Comparison of ENCODE assay signal across 17 cellular contexts in the genomic region with DNA sequence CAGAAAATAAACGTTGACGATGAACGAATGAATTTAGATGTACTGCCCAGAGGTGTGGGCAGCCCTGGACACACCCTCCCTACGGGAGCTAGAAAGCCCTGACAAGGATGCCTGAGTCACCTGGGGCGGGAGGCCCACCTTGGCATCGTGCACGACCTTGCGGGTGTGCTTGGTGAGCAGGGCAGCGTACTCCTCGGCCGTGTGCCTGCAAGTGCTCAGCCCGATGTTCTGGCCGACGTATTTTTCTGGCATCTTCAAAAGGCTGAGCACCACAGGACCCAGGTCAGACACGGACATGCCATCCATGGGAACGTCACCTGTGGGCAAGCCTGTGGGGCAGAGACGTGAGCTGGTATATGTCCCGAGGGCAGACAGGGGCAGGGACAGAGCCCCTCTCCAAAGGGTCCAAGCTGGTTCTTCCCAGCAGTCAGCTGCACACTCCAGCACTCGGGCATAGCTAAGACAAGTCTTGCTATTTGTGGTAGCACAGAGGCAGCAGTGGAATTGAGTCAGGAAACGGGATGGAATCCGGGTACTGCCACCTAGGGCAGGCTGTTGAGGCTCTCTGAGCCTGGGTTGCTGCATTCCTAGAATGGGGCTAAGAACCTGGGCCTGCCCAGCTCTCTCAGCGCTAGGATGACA. TPM values are rescaled to one million over a fixed set of nuclear protein-coding genes. Genes with fewer than 3 reads are reported as not detected.
DNase-seq lines count a peak whose midpoint lies in the region; ATAC-seq and TF ChIP-seq lines count a peak whose summit lies in the region.
"Had no signal": no experiment of that assay in that cellular context is flagged by ENCODE, and none has a peak within 500 bp of the region (broad histone marks: within the 10 kb centered on the region; RNA-seq: fewer than 3 reads in every experiment).

No MANE protein-coding gene starts in this region.

- WGBS in GM23248 (ENCODE audit: low coverage in 1 of 2, low lambda C conversion rate in 2 of 2, missing lambda C conversion rate in 2 of 2), 2 experiments = 93 to 95% methylated on average over 22 of the region's 22 CpGs
- WGBS in endodermal cell (ENCODE audit: insufficient coverage in 1 of 2, insufficient read length in 1 of 2), 2 experiments = 92 to 93% methylated on average over 21 to 22 of the region's 22 CpGs

- H3K4me3 ChIP-seq in GM23248 (no peak overlapping the region), NT2/D1 (ENCODE audit: insufficient read length, low read depth) (no peak overlapping the region), endodermal cell (ENCODE audit: low read length) (no peak overlapping the region), osteoblast (ENCODE audit: insufficient read depth, low read length) (no peak overlapping the region)
- H3K4me3 ChIP-seq: esophagus squamous epithelium, hepatocyte, prostate gland had no signal

- H3K9ac ChIP-seq in GM23248 (no peak overlapping the region), NT2/D1 (ENCODE audit: insufficient read length, low read depth) (peak overlapping the region; percentile 15), endodermal cell (ENCODE audit: extremely low read depth, low read length, poor library complexity, severe bottlenecking) (peak overlapping the region; percentile 6)

- peak overlapping the region; percentile 62 for H3K27ac Mint-ChIP-seq in endodermal cell
- H3K27ac Mint-ChIP-seq: T-helper 2 cell treated with Interferon-gamma antibody and Interleukin-4, amounts not matched to agents 5 μg/mL and 100 μg/mL, for 36 hours had no signal

- H3K27ac ChIP-seq in GM23248 (peak overlapping the region; percentile 54), endodermal cell (ENCODE audit: low read depth, low read length) (peak overlapping the region; percentile 4), osteoblast (ENCODE audit: low read depth, low read length) (peak overlapping the region; percentile 33)
- H3K27ac ChIP-seq: esophagus squamous epithelium, hepatocyte, prostate gland had no signal

- H3K9me3 Mint-ChIP-seq in endodermal cell = no peaks in the 10 kb centered on the region
- H3K9me3 Mint-ChIP-seq: T-helper 2 cell treated with Interferon-gamma antibody and Interleukin-4, amounts not matched to agents 5 μg/mL and 100 μg/mL, for 36 hours had no signal

- H3K4me1 Mint-ChIP-seq in endodermal cell = no peaks in the 10 kb centered on the region

- no peaks in the 10 kb centered on the region; the same call in 1 of the 2 replicates for H3K36me3 ChIP-seq in GM23248 (ENCODE audit: low read depth)
- peaks cover 83% of the 10 kb centered on the region for H3K36me3 ChIP-seq in NT2/D1 (ENCODE audit: insufficient read depth, insufficient read length, low read length)
- peaks cover 32% of the 10 kb centered on the region for H3K36me3 ChIP-seq in endodermal cell (ENCODE audit: control insufficient read depth, insufficient read depth, low read length)
- H3K36me3 ChIP-seq in osteoblast (ENCODE audit: insufficient read depth, low read length) = peaks cover 34% of the 10 kb centered on the region

- H4K20me1 ChIP-seq in GM23248 (ENCODE audit: insufficient read depth) = no peaks in the 10 kb centered on the region; the same call in 1 of the 2 replicates
- H4K20me1 ChIP-seq in osteoblast (ENCODE audit: insufficient read depth, low read length) = peaks cover 3% of the 10 kb centered on the region

- H2AFZ ChIP-seq in GM23248 (no peak overlapping the region), osteoblast (ENCODE audit: low read length) (no peak overlapping the region)
- H2AFZ ChIP-seq: hepatocyte had no signal

- H3K27me3 ChIP-seq in GM23248 (replicated peaks; ENCODE audit: insufficient read depth) (no peaks in the 10 kb centered on the region), NT2/D1 (ENCODE audit: insufficient read depth, insufficient read length) (no peaks in the 10 kb centered on the region), endodermal cell (ENCODE audit: control insufficient read depth, insufficient read depth, low read length, poor library complexity, severe bottlenecking) (no peaks in the 10 kb centered on the region), osteoblast (ENCODE audit: insufficient read depth, low read length) (no peaks in the 10 kb centered on the region)
- H3K27me3 ChIP-seq: esophagus squamous epithelium, hepatocyte had no signal

- H3F3A ChIP-seq in GM23248 (ENCODE audit: insufficient read depth) = peaks cover 23% of the 10 kb centered on the region

- DNase-seq in GM23248 (no peak), NT2/D1 (ENCODE audit: low read depth, low spot score) (no peak), endodermal cell (no peak), osteoblast (ENCODE audit: insufficient read length, low spot score, missing footprints) (peak; percentile 91), amygdala (lab: John Stamatoyannopoulos, UW) (no peak), GOT3 (lab: John Stamatoyannopoulos, UW) (no peak), AG08395 (ENCODE audit: low spot score) (no peak)
- DNase-seq: activated CD4-positive, alpha-beta T cell treated with anti-CD3 and anti-CD28 coated beads for 48 hours; aorta; Calu3; cortex of kidney; esophagus squamous epithelium; left cardiac atrium had no signal

- no peaks in the 10 kb centered on the region for H3K9me3 ChIP-seq in GM23248 (ENCODE audit: low read depth)
- no peaks in the 10 kb centered on the region for H3K9me3 ChIP-seq in NT2/D1 (ENCODE audit: insufficient read depth, low read length)
- H3K9me3 ChIP-seq in endodermal cell (ENCODE audit: control insufficient read depth, low read length) = no peaks in the 10 kb centered on the region
- H3K9me3 ChIP-seq in osteoblast (ENCODE audit: low read depth, low read length) = no peaks in the 10 kb centered on the region
- H3K9me3 ChIP-seq: esophagus squamous epithelium, prostate gland had no signal

- in situ Hi-C loops in GM23248 (cut with MboI) = no loop called here

- no peak overlapping the region for H3K4me3 Mint-ChIP-seq in endodermal cell
- H3K4me3 Mint-ChIP-seq: T-helper 2 cell treated with Interferon-gamma antibody and Interleukin-4, amounts not matched to agents 5 μg/mL and 100 μg/mL, for 36 hours had no signal

- H3K79me2 ChIP-seq in GM23248 (ENCODE audit: insufficient read depth) (no peaks in the 10 kb centered on the region), osteoblast (ENCODE audit: insufficient read depth, low read length) (no peaks in the 10 kb centered on the region)
- H3K79me2 ChIP-seq: hepatocyte had no signal

- no peaks in the 10 kb centered on the region for H3K9me2 ChIP-seq in GM23248 (ENCODE audit: insufficient read depth)

- ATAC-seq in HG03439 (IDR thresholded peaks at IDR 0.05; ENCODE audit: unreplicated experiment) = no peak
- ATAC-seq: left cardiac atrium had no signal

- H3K27me3 Mint-ChIP-seq in endodermal cell (ENCODE audit: insufficient read depth) = no peaks in the 10 kb centered on the region

- H3K4me1 ChIP-seq in GM23248 (ENCODE audit: insufficient read depth) (peaks cover 27% of the 10 kb centered on the region), NT2/D1 (ENCODE audit: insufficient read depth, insufficient read length) (peaks cover 10% of the 10 kb centered on the region), endodermal cell (ENCODE audit: control insufficient read depth, insufficient read depth, low read length) (no peaks in the 10 kb centered on the region), osteoblast (ENCODE audit: insufficient read depth, low read length) (peaks cover 23% of the 10 kb centered on the region)
- H3K4me1 ChIP-seq: prostate gland had no signal

- peaks cover 33% of the 10 kb centered on the region for H3K36me3 Mint-ChIP-seq in endodermal cell (ENCODE audit: low read depth)

- TF ChIP-seq CTCF in endodermal cell (conservative IDR thresholded peaks at IDR 0.05) (no peak), osteoblast (IDR thresholded peaks at IDR 0.05; ENCODE audit: extremely low read depth, low read depth, low read length) (no peak)

- H3K4me2 ChIP-seq in GM23248 (ENCODE audit: unreplicated experiment) (peak overlapping the region; percentile 34), osteoblast (ENCODE audit: insufficient read depth, low read length) (peak overlapping the region; percentile 44)
- H3K4me2 ChIP-seq: hepatocyte had no signal

RNA-seq across cellular contexts. Expression of a gene that starts 10.8 kb away (rescaled TPM):
- total RNA-seq in GM23248 (2014; rRNA removed; shearing (Covaris generic)) = 36.2 and 44.2 TPM in 2 replicates
- polyA plus RNA-seq in GM23248 (2016; fragmentation: Nextera tagmentation; extraction: Ambion mirVana) = 37.4 and 37.5 TPM in 2 replicates
- total RNA-seq in endodermal cell (10 to 100 TPM; 56.9 to 75.2 TPM), osteoblast (71.0 and 90.5 TPM in 2 replicates)
- polyA plus RNA-seq in endodermal cell (2013, experiment 1 of 2) = 20.8 TPM
- polyA plus RNA-seq in endodermal cell (2013, experiment 2 of 2) = 22.4 TPM

RNA-seq across cellular contexts. Expression of a gene that starts 12.6 kb away (rescaled TPM):
- 36.0 and 40.8 TPM in 2 replicates for total RNA-seq in GM23248 (2014; rRNA removed; shearing (Covaris generic))
- 60.2 and 61.5 TPM in 2 replicates for polyA plus RNA-seq in GM23248 (2016; fragmentation: Nextera tagmentation; extraction: Ambion mirVana)
- 10 to 100 TPM; 26.3 to 27.7 TPM for total RNA-seq in endodermal cell
- 19.0 TPM for polyA plus RNA-seq in endodermal cell (2013, experiment 1 of 2)
- polyA plus RNA-seq in endodermal cell (2013, experiment 2 of 2) = 18.3 TPM
- 39.4 and 44.5 TPM in 2 replicates for total RNA-seq in osteoblast

RNA-seq across cellular contexts. Expression of a gene that starts 38.0 kb away (rescaled TPM):
- total RNA-seq in GM23248 (2014; rRNA removed; shearing (Covaris generic)) = 43.9 and 47.2 TPM in 2 replicates
- 50.9 and 51.0 TPM in 2 replicates for polyA plus RNA-seq in GM23248 (2016; fragmentation: Nextera tagmentation; extraction: Ambion mirVana)
- 10 to 100 TPM; 37.4 to 38.5 TPM for total RNA-seq in endodermal cell
- 33.2 TPM for polyA plus RNA-seq in endodermal cell (2013, experiment 1 of 2)
- 35.2 TPM for polyA plus RNA-seq in endodermal cell (2013, experiment 2 of 2)
- 30.0 and 30.9 TPM in 2 replicates for total RNA-seq in osteoblast

RNA-seq across cellular contexts. Expression of a gene that starts 47.2 kb away (rescaled TPM):
- total RNA-seq in GM23248 (2014; rRNA removed; shearing (Covaris generic)) = 13.2 and 27.7 TPM in 2 replicates
- polyA plus RNA-seq in GM23248 (2016; fragmentation: Nextera tagmentation; extraction: Ambion mirVana) = 5.9 and 7.3 TPM in 2 replicates
- total RNA-seq in endodermal cell (10 to 100 TPM; 32.5 to 37.5 TPM), osteoblast (9.7 and 17.7 TPM in 2 replicates)
- polyA plus RNA-seq in endodermal cell (2013, experiment 1 of 2) = 17.2 TPM
- 18.4 TPM for polyA plus RNA-seq in endodermal cell (2013, experiment 2 of 2)

Comparison
In these comparisons a context has a peak if more than half of its experiments do, and no peak if none do; other contexts are left out.
1. H3K27ac ChIP-seq: peak in every context shown above with its lines; median percentile 54 in GM23248; 33 in osteoblast; 4 in endodermal cell.